Comparison of ENCODE assay signal across 14 cellular contexts in the genomic region with DNA sequence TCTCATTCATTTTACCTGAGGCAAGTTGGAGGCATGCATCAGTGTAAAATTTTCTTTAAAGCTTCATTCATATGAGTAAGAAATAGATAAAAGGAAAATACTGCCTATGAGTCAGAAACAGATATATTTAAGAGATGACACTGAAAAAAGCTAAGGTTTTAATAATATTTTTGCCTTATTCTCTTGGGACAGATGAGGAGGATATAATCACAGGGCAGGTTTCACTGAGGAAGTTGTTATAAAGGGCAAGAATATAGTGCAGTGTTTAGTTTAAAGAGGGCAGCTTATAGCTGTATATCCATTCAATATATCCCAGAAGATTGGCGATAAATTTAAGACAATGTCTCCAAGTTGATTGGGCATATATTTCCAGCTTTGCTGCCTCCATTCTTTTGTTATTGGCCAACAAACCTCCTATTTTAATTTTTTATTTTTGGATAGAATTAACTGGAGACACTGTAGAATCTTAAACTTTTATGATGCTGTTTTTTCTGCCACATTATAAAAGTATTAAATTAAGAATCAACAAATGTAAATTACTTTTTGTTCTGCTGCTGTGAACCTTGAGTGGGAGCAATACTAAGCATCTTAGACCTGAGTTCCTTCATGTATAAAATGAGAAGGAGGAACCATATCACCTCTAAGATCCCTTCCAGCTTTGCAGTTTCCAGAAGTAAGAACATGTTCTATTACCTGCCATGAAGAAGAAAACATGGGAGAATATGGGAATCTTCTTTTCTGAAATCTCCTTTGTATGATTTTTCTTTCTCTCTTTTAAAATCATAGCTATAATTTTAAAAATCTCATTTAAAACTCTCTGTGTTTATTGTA.
DNase-seq lines count a peak whose midpoint lies in the region; ATAC-seq lines count a peak whose summit lies in the region.
"Had no signal": no experiment of that assay in that cellular context is flagged by ENCODE, and none has a peak within 500 bp of the region (broad histone marks: within the 10 kb centered on the region; RNA-seq: fewer than 3 reads in every experiment).

No MANE protein-coding gene starts in this region.

- no peaks in the 10 kb centered on the region for H3K4me1 Mint-ChIP-seq in T-helper 2 cell treated with Interferon-gamma antibody and Interleukin-4, amounts not matched to agents 5 μg/mL and 100 μg/mL, for 36 hours (ENCODE audit: low read depth)

- ATAC-seq in GM18502 (IDR thresholded peaks at IDR 0.05; ENCODE audit: poor library complexity, unreplicated experiment), result peak; percentile 21
- ATAC-seq in GM19467 (IDR thresholded peaks at IDR 0.05; ENCODE audit: unreplicated experiment), result peak; percentile 18
- ATAC-seq in HG02938 (IDR thresholded peaks at IDR 0.05; ENCODE audit: unreplicated experiment), result peak; percentile 3
- ATAC-seq in HG03565 (IDR thresholded peaks at IDR 0.05; ENCODE audit: unreplicated experiment), result peak; percentile 11
- ATAC-seq: heart left ventricle had no signal

- peaks cover 43% of the 10 kb centered on the region for H3K27me3 Mint-ChIP-seq in T-helper 2 cell treated with Interferon-gamma antibody and Interleukin-4, amounts not matched to agents 5 μg/mL and 100 μg/mL, for 36 hours (ENCODE audit: low read depth)

- H3K27ac Mint-ChIP-seq in T-helper 2 cell treated with Interferon-gamma antibody and Interleukin-4, amounts not matched to agents 5 μg/mL and 100 μg/mL, for 36 hours, result no peak overlapping the region

- no peaks in the 10 kb centered on the region for H3K36me3 Mint-ChIP-seq in T-helper 2 cell treated with Interferon-gamma antibody and Interleukin-4, amounts not matched to agents 5 μg/mL and 100 μg/mL, for 36 hours (ENCODE audit: low read depth)

- no peak for DNase-seq in stimulated activated CD4-positive, alpha-beta T cell treated with anti-CD3 and anti-CD28 coated beads, Interleukin-4, amount 100 ng/mL, for 1 hour
- DNase-seq in DMS 273 (lab: John Stamatoyannopoulos, UW; ENCODE audit: unreplicated experiment) (no peak), NOMO-1 treated with dmso at 0.1 percent for 144 hours (lab: John Stamatoyannopoulos, UW; ENCODE audit: unreplicated experiment) (no peak)
- no peak for DNase-seq in T-helper 2 cell treated with Interferon-gamma antibody and Interleukin-4, amounts not matched to agents 5 μg/mL and 100 μg/mL, for 36 hours (ENCODE audit: low spot score)
- DNase-seq: activated CD8-positive, alpha-beta memory T cell treated with anti-CD3 and anti-CD28 coated beads for 24 hours; adrenal gland; effector CD8-positive, alpha-beta T cell; heart left ventricle; NCI-H1417 treated with DMSO at 0.1 percent for 48 hours; NK-92 treated with Interleukin-12 subunit alpha and Interleukin-12 subunit beta, amount 100 ng/mL, for 24 hours had no signal

- H3K4me3 Mint-ChIP-seq in T-helper 2 cell treated with Interferon-gamma antibody and Interleukin-4, amounts not matched to agents 5 μg/mL and 100 μg/mL, for 36 hours, result no peak overlapping the region

- H3K9me3 Mint-ChIP-seq in T-helper 2 cell treated with Interferon-gamma antibody and Interleukin-4, amounts not matched to agents 5 μg/mL and 100 μg/mL, for 36 hours, result no peaks in the 10 kb centered on the region
